In genomic region chr20:6053064-6053775, GRCh38 we compare ENCODE assay signal across 14 cellular contexts. TPM values are rescaled to one million over a fixed set of nuclear protein-coding genes. Genes with fewer than 3 reads are reported as not detected.
A peak's percentile ranks its signal among the peaks of the same experiment; 100 is the strongest.
DNase-seq lines count a peak whose midpoint lies in the region; ATAC-seq, FAIRE-seq and TF ChIP-seq lines count a peak whose summit lies in the region.
"Had no signal": no experiment of that assay in that cellular context is flagged by ENCODE, and none has a peak within 500 bp of the region (broad histone marks: within the 10 kb centered on the region; RNA-seq: fewer than 3 reads in every experiment).

No MANE protein-coding gene starts in this region.

- H2BK15ac ChIP-seq in H1 (ENCODE audit: low read length) = no peak overlapping the region; the same call in 1 of the 2 replicates

- H3K27me3 ChIP-seq in H1 (replicated peaks in 1 of 4; ENCODE audit: control insufficient read depth in 3 of 4, extremely low read depth in 1 of 4, insufficient read depth in 3 of 4, low read length in 3 of 4) = peaks cover 31 to 53% (median 43%) of the 10 kb centered on the region in 4 experiments
- peaks cover 0 to 50% of the 10 kb centered on the region in 2 donors for H3K27me3 ChIP-seq in tibial artery

- no peaks in the 10 kb centered on the region for H3K36me3 ChIP-seq in H1 (ENCODE audit: control insufficient read depth in 2 of 4, insufficient read depth in 4 of 4, low read length in 3 of 4)
- no peaks in the 10 kb centered on the region for H3K36me3 ChIP-seq in tibial artery

- peaks cover 8% of the 10 kb centered on the region; the same call in 1 of the 2 replicates for H3K23me2 ChIP-seq in H1 (ENCODE audit: low read depth, low read length)

- 70% methylated on average over 8 of the region's 8 CpGs; no CpG with 5 or more reads in 1 of the 2 experiments for WGBS in H1 (ENCODE audit: extremely low coverage in 1 of 2, insufficient coverage in 1 of 2, insufficient read length in 1 of 2, insufficient replicate concordance in 2 of 2, low coverage in 1 of 2, low lambda C conversion rate in 2 of 2, missing lambda C conversion rate in 1 of 2), 2 experiments

- no peaks in the 10 kb centered on the region for H3K79me2 ChIP-seq in H1 (ENCODE audit: control insufficient read depth in 1 of 2, insufficient read depth in 2 of 2, low read length in 2 of 2)

- TF ChIP-seq POLR2A in H1 (IDR thresholded peaks at IDR 0.05; ENCODE audit: control extremely low read depth in 1 of 2, low read depth in 2 of 2, low read length in 2 of 2) = no peak

- H3K4me2 ChIP-seq in H1 (ENCODE audit: insufficient read depth in 1 of 2, low read depth in 2 of 2, low read length in 2 of 2) = peak overlapping the region; percentile 65 to 95; a peak in 3 of 4 replicates
- H3K4me2 ChIP-seq: KMS-11 had no signal

- peaks cover 31% of the 10 kb centered on the region for H3K36me3 Mint-ChIP-seq in nephron progenitor cell (ENCODE audit: low read depth)

- H3K4me1 ChIP-seq in H1 (replicated peaks in 1 of 4; ENCODE audit: control insufficient read depth in 3 of 4, insufficient read depth in 4 of 4, low read length in 3 of 4) (peaks cover 0 to 15% (median 5%) of the 10 kb centered on the region in 4 experiments; a peak in 5 of 7 replicates), tibial artery (peaks cover 0 to 15% (median 8%) of the 10 kb centered on the region in 4 donors)

- H4K91ac ChIP-seq in H1 (replicated peaks; ENCODE audit: insufficient read length, low read length) = no peak overlapping the region

- H2AK5ac ChIP-seq in H1 (ENCODE audit: low read depth, low read length) = no peak overlapping the region

- H4K5ac ChIP-seq in H1 (ENCODE audit: insufficient read length, low read depth, low read length) = no peak overlapping the region

- no peaks in the 10 kb centered on the region for H4K20me1 ChIP-seq in H1 (replicated peaks in 1 of 2; ENCODE audit: control insufficient read depth in 1 of 2, insufficient read depth in 2 of 2, low read length in 2 of 2)

- no peak overlapping the region for H2BK20ac ChIP-seq in H1 (ENCODE audit: low read length)

- no peak overlapping the region for H3K56ac ChIP-seq in H1 (replicated peaks; ENCODE audit: insufficient read length, low read depth, low read length)

- peaks cover 67% of the 10 kb centered on the region for H3K4me1 Mint-ChIP-seq in nephron progenitor cell

- no peak overlapping the region for H3K23ac ChIP-seq in H1 (ENCODE audit: insufficient read length)

- H3K27ac Mint-ChIP-seq in nephron progenitor cell = peak overlapping the region; percentile 98
- H3K27ac Mint-ChIP-seq: CD4-positive, CD25-positive, alpha-beta regulatory T cell had no signal

- no peak overlapping the region for H4K8ac ChIP-seq in H1 (ENCODE audit: extremely low read depth, insufficient read depth, low read length)

- TF ChIP-seq CTCF in H1 (IDR thresholded peaks at IDR 0.05; ENCODE audit: control extremely low read depth in 1 of 3, insufficient read depth in 1 of 3, low read depth in 1 of 3, low read length in 3 of 3) (no peak), nephron progenitor cell (IDR thresholded peaks at IDR 0.05) (no peak), tibial artery (IDR thresholded peaks at IDR 0.05) (no peak)

- no peak overlapping the region for H2BK5ac ChIP-seq in H1 (ENCODE audit: low read depth, low read length)

- H2AFZ ChIP-seq in H1 (ENCODE audit: low read length) = 0 out of 2 replicates have a peak overlapping the region, but pooled peaks have one; percentile 68

- FAIRE-seq in H1 (lab: Jason Lieb, UNC) = no peak
- FAIRE-seq: kidney had no signal

- H3K9me3 ChIP-seq in H1 (ENCODE audit: insufficient read depth in 2 of 2, low read depth in 1 of 2, low read length in 1 of 2) = no peaks in the 10 kb centered on the region
- H3K9me3 ChIP-seq in tibial artery = no peaks in the 10 kb centered on the region

- no peak for TF ChIP-seq EP300 in H1 (IDR thresholded peaks at IDR 0.05; ENCODE audit: borderline replicate concordance in 1 of 2, low read depth in 2 of 2, low read length in 2 of 2)

- peak overlapping the region; percentile 87 for H3K4me3 Mint-ChIP-seq in nephron progenitor cell
- H3K4me3 Mint-ChIP-seq: CD4-positive, CD25-positive, alpha-beta regulatory T cell had no signal

- no peak overlapping the region for H2BK120ac ChIP-seq in H1 (replicated peaks; ENCODE audit: low read depth, low read length)

- H3K9ac ChIP-seq in H1 (replicated peaks in 1 of 4; ENCODE audit: extremely low read depth in 1 of 4, low read depth in 3 of 4, low read length in 3 of 4) = no peak overlapping the region
- H3K9ac ChIP-seq: KMS-11 had no signal

- CTCF ChIA-PET in H1 (lab: Charles Lee; ENCODE audit: partially characterized antibody) = interaction anchor here (1.0 kb wide), 1 partner anchor 525 kb away, joined by 5 read pairs; no protein-coding TSS in a partner anchor

- peaks cover 44% of the 10 kb centered on the region for H3K27me3 Mint-ChIP-seq in nephron progenitor cell (ENCODE audit: low read depth, poor library complexity)

- POLR2A ChIA-PET in H1 (lab: Charles Lee; ENCODE audit: partially characterized antibody) = interaction anchor here (0.9 to 1.6 kb wide), 3 partner anchors 22 to 102 kb away, joined by 3 to 6 read pairs (median 3); no protein-coding TSS in a partner anchor

- peaks cover 5% of the 10 kb centered on the region for H3K9me3 Mint-ChIP-seq in nephron progenitor cell

- intact Hi-C loops in tibial artery (cut with DNase I; ENCODE audit: low total_unique reads) = no loop called here

- H3K79me1 ChIP-seq in H1 (ENCODE audit: low read depth, low read length) = no peaks in the 10 kb centered on the region

- no peak overlapping the region for H3K14ac ChIP-seq in H1 (ENCODE audit: insufficient read length)

- ATAC-seq in GM18867 (IDR thresholded peaks at IDR 0.05; ENCODE audit: unreplicated experiment) = no peak

- H3K4ac ChIP-seq in H1 (replicated peaks; ENCODE audit: insufficient read length, low read depth, low read length) = no peak overlapping the region

- peak overlapping the region; percentile 41; the same call in 1 of the 2 replicates for H2BK12ac ChIP-seq in H1 (ENCODE audit: low read depth, low read length)

- no peak for TF ChIP-seq RAD21 in H1 (IDR thresholded peaks at IDR 0.05 in 1 of 2, conservative IDR thresholded peaks at IDR 0.05 in 1 of 2; ENCODE audit: low read depth in 2 of 2, low read length in 2 of 2)

- H3K4me3 ChIP-seq in H1 (ENCODE audit: extremely low read depth in 1 of 4, insufficient read depth in 2 of 4, low read depth in 3 of 4, low read length in 4 of 4) = peak overlapping the region in 1 of 4 experiments; percentile 65; a peak in 4 of 8 replicates
- no peak overlapping the region for H3K4me3 ChIP-seq in tibial artery

- peak; percentile 72 for DNase-seq in DMS53 (lab: John Stamatoyannopoulos, UW)
- peak; percentile 65 for DNase-seq in HK-2 (ENCODE audit: unreplicated experiment)
- no peak for DNase-seq in H1 (ENCODE audit: low read depth in 1 of 2, low spot score in 2 of 2)
- no peak for DNase-seq in nephron progenitor cell
- DNase-seq in NCI-H2196 (lab: John Stamatoyannopoulos, UW; ENCODE audit: unreplicated experiment) = no peak
- DNase-seq in tibial artery = no peak
- DNase-seq: activated CD8-positive, alpha-beta memory T cell treated with anti-CD3 and anti-CD28 coated beads for 24 hours; CD4-positive, CD25-positive, alpha-beta regulatory T cell; NCI-H1694 had no signal

- no peak overlapping the region for H3K18ac ChIP-seq in H1 (ENCODE audit: extremely low read depth, low read length)

- H3K27ac ChIP-seq in H1 (ENCODE audit: low read depth, low read length) (no peak overlapping the region), tibial artery (no peak overlapping the region)
- H3K27ac ChIP-seq: KMS-11, skin epidermis had no signal

TF ChIP-seq in H1, 55 proteins besides CTCF, POLR2A, EP300 and RAD21 (continues in another document):
- TF ChIP-seq SP2 (IDR thresholded peaks at IDR 0.05; ENCODE audit: low read length) = no peak
- TF ChIP-seq CBX5 (IDR thresholded peaks at IDR 0.05; ENCODE audit: low read depth, low read length) = no peak

RNA-seq across cellular contexts. Expression of gene LRRN4, which starts 0.6 kb away (rescaled TPM):
- 0.61 and 0.89 TPM in 2 replicates for total RNA-seq in H1 (2021; fragmentation: NEBNext Ultra II Directional; extraction: Animal tissue kit (Norgen Biotek cat#: 25700))
- 0.21 and 0.30 TPM in 2 replicates for polyA plus RNA-seq in H1 (2011; rRNA removed)
- 0.12 TPM for polyA plus RNA-seq in H1 (2011; cell fraction: cytosol; rRNA removed)
- polyA plus RNA-seq in H1 (2011; cell fraction: nucleus; rRNA removed) = 0.56 TPM
- polyA plus RNA-seq in H1 (2012, experiment 1 of 2) = 0.19 to 0.35 TPM (median 0.21 TPM) in 4 replicates
- polyA plus RNA-seq in H1 (2012, experiment 2 of 2) = 0.13 TPM
- 0.73 TPM for polyA plus RNA-seq in H1 (2013, experiment 1 of 2)
- 0.83 TPM for polyA plus RNA-seq in H1 (2013, experiment 2 of 2)
- 0.09 and 0.24 TPM in 2 replicates for polyA minus RNA-seq in H1 (2011; rRNA and poly(A)+ RNA removed)
- polyA minus RNA-seq in H1 (2011; cell fraction: cytosol; rRNA and poly(A)+ RNA removed) = not detected
- 0.60 TPM for polyA minus RNA-seq in H1 (2011; cell fraction: nucleus; rRNA and poly(A)+ RNA removed)
- total RNA-seq: CD4-positive, CD25-positive, alpha-beta regulatory T cell; myocyte had no signal

RNA-seq across cellular contexts. Expression of gene CRLS1, which starts 47.3 kb away (rescaled TPM):
- 42.6 and 50.2 TPM in 2 replicates for total RNA-seq in H1 (2021; fragmentation: NEBNext Ultra II Directional; extraction: Animal tissue kit (Norgen Biotek cat#: 25700))
- polyA plus RNA-seq in H1 (2011; rRNA removed) = 39.8 and 95.8 TPM in 2 replicates
- 53.1 TPM for polyA plus RNA-seq in H1 (2011; cell fraction: cytosol; rRNA removed)
- 24.6 TPM for polyA plus RNA-seq in H1 (2011; cell fraction: nucleus; rRNA removed)
- 37.0 to 54.9 TPM (median 39.5 TPM) in 4 replicates for polyA plus RNA-seq in H1 (2012, experiment 1 of 2)
- 67.8 TPM for polyA plus RNA-seq in H1 (2012, experiment 2 of 2)
- 39.2 TPM for polyA plus RNA-seq in H1 (2013, experiment 1 of 2)
- 44.0 TPM for polyA plus RNA-seq in H1 (2013, experiment 2 of 2)
- polyA minus RNA-seq in H1 (2011; rRNA and poly(A)+ RNA removed) = 42.9 and 48.6 TPM in 2 replicates
- 16.0 TPM for polyA minus RNA-seq in H1 (2011; cell fraction: cytosol; rRNA and poly(A)+ RNA removed)
- polyA minus RNA-seq in H1 (2011; cell fraction: nucleus; rRNA and poly(A)+ RNA removed) = 18.3 TPM

Comparison
In these comparisons a context has a peak if more than half of its experiments do, and no peak if none do; other contexts are left out.
1. DNase-seq: peak in DMS53 (single experiment) and HK-2 (single experiment); none in H1 (0 of 2), nephron progenitor cell (single experiment), NCI-H2196 (single experiment) and tibial artery (0 of 2).